ENCODE assay signal across 1 cellular context in the genomic region with DNA sequence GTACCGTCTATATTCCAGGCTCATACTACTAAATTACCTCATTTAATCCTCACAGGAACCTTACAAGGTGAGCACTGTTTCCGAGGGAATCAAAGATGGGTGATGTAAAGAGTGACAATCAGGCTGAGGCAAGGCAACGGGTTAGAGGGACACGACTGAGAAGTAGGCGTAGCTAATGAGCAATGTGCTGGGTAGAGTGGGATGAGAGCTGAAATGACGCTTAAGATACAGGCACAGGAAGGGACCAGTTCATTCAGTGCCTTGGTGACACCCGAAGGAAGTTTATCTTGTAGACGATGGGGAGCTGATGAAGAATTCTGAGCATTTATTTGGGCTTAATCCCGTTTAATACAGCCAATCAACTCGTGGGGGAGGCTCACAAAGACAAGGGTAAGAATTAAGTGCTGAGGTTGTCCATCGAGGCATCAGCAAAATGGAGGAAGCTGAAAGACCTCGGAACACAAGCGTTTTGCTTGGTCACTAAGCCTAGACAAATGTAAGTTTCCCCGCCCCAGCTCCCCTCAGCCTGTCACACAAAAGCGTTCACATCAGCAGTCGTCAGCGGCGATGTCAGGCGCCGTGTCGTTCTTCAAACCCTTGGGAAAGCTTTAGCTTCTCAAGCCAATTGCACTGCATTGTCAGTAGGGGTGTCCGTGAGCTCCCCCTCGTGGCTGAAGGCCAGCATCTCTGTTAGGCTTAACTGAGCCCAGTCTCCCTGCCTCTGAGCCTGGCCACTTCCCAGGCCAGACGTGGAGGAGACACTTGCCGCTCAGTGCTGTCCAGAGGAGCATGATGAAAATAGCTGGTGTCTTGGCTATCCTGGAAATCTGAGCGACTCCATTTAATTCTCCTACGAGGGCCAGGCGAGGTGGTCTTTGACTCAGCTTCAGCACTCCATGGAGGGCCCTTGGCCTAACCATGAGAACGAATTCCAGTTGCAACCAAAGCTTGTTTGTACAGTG.
TF ChIP-seq lines count a peak whose summit lies in the region.

No MANE protein-coding gene starts in this region.

TF ChIP-seq in HepG2, 621 proteins besides CTCF, POLR2A, EP300 and RAD21 (continued from another document and continues in another):
- TF ChIP-seq RBM39 (IDR thresholded peaks at IDR 0.05; ENCODE audit: low read depth, low read length, poor library complexity, severe bottlenecking), result peak; percentile 69
- TF ChIP-seq GFI1 (CRISPR knock-in tag; IDR thresholded peaks at IDR 0.05; ENCODE audit: borderline replicate concordance), result no peak
- 0 out of 2 replicates have a peak, but pooled peaks have one; percentile 43 for TF ChIP-seq ERF (CRISPR knock-in tag; IDR thresholded peaks at IDR 0.05)
- TF ChIP-seq NONO (IDR thresholded peaks at IDR 0.05), result no peak
- TF ChIP-seq NONO (CRISPR knock-in tag; conservative IDR thresholded peaks at IDR 0.05), result 0 out of 2 replicates have a peak, but pooled peaks have one; percentile 27
- TF ChIP-seq ZNF713 (CRISPR knock-in tag; IDR thresholded peaks at IDR 0.05), result 0 out of 2 replicates have a peak, but pooled peaks have one; percentile 60
- no peak for TF ChIP-seq RXRA (CRISPR knock-in tag; IDR thresholded peaks at IDR 0.05)
- TF ChIP-seq ARNT2 (CRISPR knock-in tag; IDR thresholded peaks at IDR 0.05; ENCODE audit: low read depth), result 0 out of 2 replicates have a peak, but pooled peaks have one; percentile 13
- TF ChIP-seq, protein P1, sequence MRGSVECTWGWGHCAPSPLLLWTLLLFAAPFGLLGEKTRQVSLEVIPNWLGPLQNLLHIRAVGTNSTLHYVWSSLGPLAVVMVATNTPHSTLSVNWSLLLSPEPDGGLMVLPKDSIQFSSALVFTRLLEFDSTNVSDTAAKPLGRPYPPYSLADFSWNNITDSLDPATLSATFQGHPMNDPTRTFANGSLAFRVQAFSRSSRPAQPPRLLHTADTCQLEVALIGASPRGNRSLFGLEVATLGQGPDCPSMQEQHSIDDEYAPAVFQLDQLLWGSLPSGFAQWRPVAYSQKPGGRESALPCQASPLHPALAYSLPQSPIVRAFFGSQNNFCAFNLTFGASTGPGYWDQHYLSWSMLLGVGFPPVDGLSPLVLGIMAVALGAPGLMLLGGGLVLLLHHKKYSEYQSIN (CRISPR knock-in tag; IDR thresholded peaks at IDR 0.05; ENCODE audit: borderline replicate concordance), result no peak
- TF ChIP-seq ZSCAN31 (CRISPR knock-in tag; IDR thresholded peaks at IDR 0.05; ENCODE audit: low read depth), result no peak
- no peak for TF ChIP-seq HNF4A (CRISPR knock-in tag; IDR thresholded peaks at IDR 0.05)
- TF ChIP-seq, protein P2, sequence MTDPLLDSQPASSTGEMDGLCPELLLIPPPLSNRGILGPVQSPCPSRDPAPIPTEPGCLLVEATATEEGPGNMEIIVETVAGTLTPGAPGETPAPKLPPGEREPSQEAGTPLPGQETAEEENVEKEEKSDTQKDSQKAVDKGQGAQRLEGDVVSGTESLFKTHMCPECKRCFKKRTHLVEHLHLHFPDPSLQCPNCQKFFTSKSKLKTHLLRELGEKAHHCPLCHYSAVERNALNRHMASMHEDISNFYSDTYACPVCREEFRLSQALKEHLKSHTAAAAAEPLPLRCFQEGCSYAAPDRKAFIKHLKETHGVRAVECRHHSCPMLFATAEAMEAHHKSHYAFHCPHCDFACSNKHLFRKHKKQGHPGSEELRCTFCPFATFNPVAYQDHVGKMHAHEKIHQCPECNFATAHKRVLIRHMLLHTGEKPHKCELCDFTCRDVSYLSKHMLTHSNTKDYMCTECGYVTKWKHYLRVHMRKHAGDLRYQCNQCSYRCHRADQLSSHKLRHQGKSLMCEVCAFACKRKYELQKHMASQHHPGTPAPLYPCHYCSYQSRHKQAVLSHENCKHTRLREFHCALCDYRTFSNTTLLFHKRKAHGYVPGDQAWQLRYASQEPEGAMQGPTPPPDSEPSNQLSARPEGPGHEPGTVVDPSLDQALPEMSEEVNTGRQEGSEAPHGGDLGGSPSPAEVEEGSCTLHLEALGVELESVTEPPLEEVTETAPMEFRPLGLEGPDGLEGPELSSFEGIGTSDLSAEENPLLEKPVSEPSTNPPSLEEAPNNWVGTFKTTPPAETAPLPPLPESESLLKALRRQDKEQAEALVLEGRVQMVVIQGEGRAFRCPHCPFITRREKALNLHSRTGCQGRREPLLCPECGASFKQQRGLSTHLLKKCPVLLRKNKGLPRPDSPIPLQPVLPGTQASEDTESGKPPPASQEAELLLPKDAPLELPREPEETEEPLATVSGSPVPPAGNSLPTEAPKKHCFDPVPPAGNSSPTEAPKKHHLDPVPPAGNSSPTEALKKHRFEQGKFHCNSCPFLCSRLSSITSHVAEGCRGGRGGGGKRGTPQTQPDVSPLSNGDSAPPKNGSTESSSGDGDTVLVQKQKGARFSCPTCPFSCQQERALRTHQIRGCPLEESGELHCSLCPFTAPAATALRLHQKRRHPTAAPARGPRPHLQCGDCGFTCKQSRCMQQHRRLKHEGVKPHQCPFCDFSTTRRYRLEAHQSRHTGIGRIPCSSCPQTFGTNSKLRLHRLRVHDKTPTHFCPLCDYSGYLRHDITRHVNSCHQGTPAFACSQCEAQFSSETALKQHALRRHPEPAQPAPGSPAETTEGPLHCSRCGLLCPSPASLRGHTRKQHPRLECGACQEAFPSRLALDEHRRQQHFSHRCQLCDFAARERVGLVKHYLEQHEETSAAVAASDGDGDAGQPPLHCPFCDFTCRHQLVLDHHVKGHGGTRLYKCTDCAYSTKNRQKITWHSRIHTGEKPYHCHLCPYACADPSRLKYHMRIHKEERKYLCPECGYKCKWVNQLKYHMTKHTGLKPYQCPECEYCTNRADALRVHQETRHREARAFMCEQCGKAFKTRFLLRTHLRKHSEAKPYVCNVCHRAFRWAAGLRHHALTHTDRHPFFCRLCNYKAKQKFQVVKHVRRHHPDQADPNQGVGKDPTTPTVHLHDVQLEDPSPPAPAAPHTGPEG (CRISPR knock-in tag; IDR thresholded peaks at IDR 0.05), result 0 out of 2 replicates have a peak, but pooled peaks have one; percentile 22
- TF ChIP-seq SIX1 (CRISPR knock-in tag; IDR thresholded peaks at IDR 0.05; ENCODE audit: borderline replicate concordance), result no peak
- TF ChIP-seq ATF7 (IDR thresholded peaks at IDR 0.05), result no peak
- 0 out of 2 replicates have a peak, but pooled peaks have one; percentile 68 for TF ChIP-seq ATF7 (CRISPR knock-in tag; IDR thresholded peaks at IDR 0.05)
- peak; percentile 79 for TF ChIP-seq MIER2 (CRISPR knock-in tag; IDR thresholded peaks at IDR 0.05)
- TF ChIP-seq NR2F1 (CRISPR knock-in tag; IDR thresholded peaks at IDR 0.05), result no peak
- no peak for TF ChIP-seq SSRP1 (CRISPR knock-in tag; IDR thresholded peaks at IDR 0.05)
- no peak for TF ChIP-seq SKI (IDR thresholded peaks at IDR 0.05; ENCODE audit: partially characterized antibody)
- TF ChIP-seq, protein P3, sequence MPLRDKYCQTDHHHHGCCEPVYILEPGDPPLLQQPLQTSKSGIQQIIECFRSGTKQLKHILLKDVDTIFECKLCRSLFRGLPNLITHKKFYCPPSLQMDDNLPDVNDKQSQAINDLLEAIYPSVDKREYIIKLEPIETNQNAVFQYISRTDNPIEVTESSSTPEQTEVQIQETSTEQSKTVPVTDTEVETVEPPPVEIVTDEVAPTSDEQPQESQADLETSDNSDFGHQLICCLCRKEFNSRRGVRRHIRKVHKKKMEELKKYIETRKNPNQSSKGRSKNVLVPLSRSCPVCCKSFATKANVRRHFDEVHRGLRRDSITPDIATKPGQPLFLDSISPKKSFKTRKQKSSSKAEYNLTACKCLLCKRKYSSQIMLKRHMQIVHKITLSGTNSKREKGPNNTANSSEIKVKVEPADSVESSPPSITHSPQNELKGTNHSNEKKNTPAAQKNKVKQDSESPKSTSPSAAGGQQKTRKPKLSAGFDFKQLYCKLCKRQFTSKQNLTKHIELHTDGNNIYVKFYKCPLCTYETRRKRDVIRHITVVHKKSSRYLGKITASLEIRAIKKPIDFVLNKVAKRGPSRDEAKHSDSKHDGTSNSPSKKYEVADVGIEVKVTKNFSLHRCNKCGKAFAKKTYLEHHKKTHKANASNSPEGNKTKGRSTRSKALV (CRISPR knock-in tag; IDR thresholded peaks at IDR 0.05), result 0 out of 2 replicates have a peak, but pooled peaks have one; percentile 28
- TF ChIP-seq SRY (CRISPR knock-in tag; IDR thresholded peaks at IDR 0.05), result 0 out of 2 replicates have a peak, but pooled peaks have one; percentile 64
- TF ChIP-seq, protein P4, sequence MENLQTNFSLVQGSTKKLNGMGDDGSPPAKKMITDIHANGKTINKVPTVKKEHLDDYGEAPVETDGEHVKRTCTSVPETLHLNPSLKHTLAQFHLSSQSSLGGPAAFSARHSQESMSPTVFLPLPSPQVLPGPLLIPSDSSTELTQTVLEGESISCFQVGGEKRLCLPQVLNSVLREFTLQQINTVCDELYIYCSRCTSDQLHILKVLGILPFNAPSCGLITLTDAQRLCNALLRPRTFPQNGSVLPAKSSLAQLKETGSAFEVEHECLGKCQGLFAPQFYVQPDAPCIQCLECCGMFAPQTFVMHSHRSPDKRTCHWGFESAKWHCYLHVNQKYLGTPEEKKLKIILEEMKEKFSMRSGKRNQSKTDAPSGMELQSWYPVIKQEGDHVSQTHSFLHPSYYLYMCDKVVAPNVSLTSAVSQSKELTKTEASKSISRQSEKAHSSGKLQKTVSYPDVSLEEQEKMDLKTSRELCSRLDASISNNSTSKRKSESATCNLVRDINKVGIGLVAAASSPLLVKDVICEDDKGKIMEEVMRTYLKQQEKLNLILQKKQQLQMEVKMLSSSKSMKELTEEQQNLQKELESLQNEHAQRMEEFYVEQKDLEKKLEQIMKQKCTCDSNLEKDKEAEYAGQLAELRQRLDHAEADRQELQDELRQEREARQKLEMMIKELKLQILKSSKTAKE (CRISPR knock-in tag; IDR thresholded peaks at IDR 0.05; ENCODE audit: borderline replicate concordance), result no peak
- TF ChIP-seq ELF3 (CRISPR knock-in tag; IDR thresholded peaks at IDR 0.05), result peak; percentile 45
- TF ChIP-seq ZNF232 (CRISPR knock-in tag; IDR thresholded peaks at IDR 0.05; ENCODE audit: borderline replicate concordance), result no peak
- TF ChIP-seq, protein P5, sequence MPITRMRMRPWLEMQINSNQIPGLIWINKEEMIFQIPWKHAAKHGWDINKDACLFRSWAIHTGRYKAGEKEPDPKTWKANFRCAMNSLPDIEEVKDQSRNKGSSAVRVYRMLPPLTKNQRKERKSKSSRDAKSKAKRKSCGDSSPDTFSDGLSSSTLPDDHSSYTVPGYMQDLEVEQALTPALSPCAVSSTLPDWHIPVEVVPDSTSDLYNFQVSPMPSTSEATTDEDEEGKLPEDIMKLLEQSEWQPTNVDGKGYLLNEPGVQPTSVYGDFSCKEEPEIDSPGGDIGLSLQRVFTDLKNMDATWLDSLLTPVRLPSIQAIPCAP (CRISPR knock-in tag; IDR thresholded peaks at IDR 0.05; ENCODE audit: low read depth), result 0 out of 2 replicates have a peak, but pooled peaks have one; percentile 31
- TF ChIP-seq, protein P6, sequence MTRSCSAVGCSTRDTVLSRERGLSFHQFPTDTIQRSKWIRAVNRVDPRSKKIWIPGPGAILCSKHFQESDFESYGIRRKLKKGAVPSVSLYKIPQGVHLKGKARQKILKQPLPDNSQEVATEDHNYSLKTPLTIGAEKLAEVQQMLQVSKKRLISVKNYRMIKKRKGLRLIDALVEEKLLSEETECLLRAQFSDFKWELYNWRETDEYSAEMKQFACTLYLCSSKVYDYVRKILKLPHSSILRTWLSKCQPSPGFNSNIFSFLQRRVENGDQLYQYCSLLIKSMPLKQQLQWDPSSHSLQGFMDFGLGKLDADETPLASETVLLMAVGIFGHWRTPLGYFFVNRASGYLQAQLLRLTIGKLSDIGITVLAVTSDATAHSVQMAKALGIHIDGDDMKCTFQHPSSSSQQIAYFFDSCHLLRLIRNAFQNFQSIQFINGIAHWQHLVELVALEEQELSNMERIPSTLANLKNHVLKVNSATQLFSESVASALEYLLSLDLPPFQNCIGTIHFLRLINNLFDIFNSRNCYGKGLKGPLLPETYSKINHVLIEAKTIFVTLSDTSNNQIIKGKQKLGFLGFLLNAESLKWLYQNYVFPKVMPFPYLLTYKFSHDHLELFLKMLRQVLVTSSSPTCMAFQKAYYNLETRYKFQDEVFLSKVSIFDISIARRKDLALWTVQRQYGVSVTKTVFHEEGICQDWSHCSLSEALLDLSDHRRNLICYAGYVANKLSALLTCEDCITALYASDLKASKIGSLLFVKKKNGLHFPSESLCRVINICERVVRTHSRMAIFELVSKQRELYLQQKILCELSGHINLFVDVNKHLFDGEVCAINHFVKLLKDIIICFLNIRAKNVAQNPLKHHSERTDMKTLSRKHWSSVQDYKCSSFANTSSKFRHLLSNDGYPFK (CRISPR knock-in tag; IDR thresholded peaks at IDR 0.05; ENCODE audit: borderline replicate concordance), result no peak
- 0 out of 2 replicates have a peak, but pooled peaks have one; percentile 19 for TF ChIP-seq ZZZ3 (CRISPR knock-in tag; IDR thresholded peaks at IDR 0.05; ENCODE audit: borderline replicate concordance)
- TF ChIP-seq ETV6 (CRISPR knock-in tag; conservative IDR thresholded peaks at IDR 0.05), result no peak
- TF ChIP-seq ZSCAN25 (CRISPR knock-in tag; IDR thresholded peaks at IDR 0.05), result no peak
- TF ChIP-seq KDM5A (IDR thresholded peaks at IDR 0.05; ENCODE audit: borderline replicate concordance, low read length), result no peak
- TF ChIP-seq SP2 (CRISPR knock-in tag; IDR thresholded peaks at IDR 0.05), result no peak
- no peak for TF ChIP-seq TAF15 (IDR thresholded peaks at IDR 0.05; ENCODE audit: low read depth, low read length, poor library complexity, severe bottlenecking)
- TF ChIP-seq TARDBP (CRISPR knock-in tag; IDR thresholded peaks at IDR 0.05), result peak; percentile 62
- TF ChIP-seq CREM (IDR thresholded peaks at IDR 0.05), result no peak
- no peak for TF ChIP-seq CREM (CRISPR knock-in tag; IDR thresholded peaks at IDR 0.05)
- TF ChIP-seq TRIM24 (CRISPR knock-in tag; IDR thresholded peaks at IDR 0.05), result no peak
- TF ChIP-seq RFX1 (IDR thresholded peaks at IDR 0.05), result peak; percentile 11; the same call in 1 of the 2 replicates
- no peak for TF ChIP-seq ZNF572 (CRISPR knock-in tag; IDR thresholded peaks at IDR 0.05)
- TF ChIP-seq RBM22 (optimal IDR thresholded peaks at IDR 0.05; ENCODE audit: low read length), result no peak
- TF ChIP-seq SNAI1 (CRISPR knock-in tag; IDR thresholded peaks at IDR 0.05; ENCODE audit: borderline replicate concordance), result no peak
- TF ChIP-seq, protein P7, sequence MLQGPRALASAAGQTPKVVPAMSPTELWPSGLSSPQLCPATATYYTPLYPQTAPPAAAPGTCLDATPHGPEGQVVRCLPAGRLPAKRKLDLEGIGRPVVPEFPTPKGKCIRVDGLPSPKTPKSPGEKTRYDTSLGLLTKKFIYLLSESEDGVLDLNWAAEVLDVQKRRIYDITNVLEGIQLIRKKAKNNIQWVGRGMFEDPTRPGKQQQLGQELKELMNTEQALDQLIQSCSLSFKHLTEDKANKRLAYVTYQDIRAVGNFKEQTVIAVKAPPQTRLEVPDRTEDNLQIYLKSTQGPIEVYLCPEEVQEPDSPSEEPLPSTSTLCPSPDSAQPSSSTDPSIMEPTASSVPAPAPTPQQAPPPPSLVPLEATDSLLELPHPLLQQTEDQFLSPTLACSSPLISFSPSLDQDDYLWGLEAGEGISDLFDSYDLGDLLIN (CRISPR knock-in tag; IDR thresholded peaks at IDR 0.05; ENCODE audit: borderline replicate concordance), result no peak
- peak; percentile 69; the same call in 1 of the 2 replicates for TF ChIP-seq ZNF761 (CRISPR knock-in tag; conservative IDR thresholded peaks at IDR 0.05)
- no peak for TF ChIP-seq PPARG (CRISPR knock-in tag; conservative IDR thresholded peaks at IDR 0.05)
